In genomic region chr18:77650799-77651385, GRCh38 we compare ENCODE assay signal across 8 cellular contexts.
DNase-seq lines count a peak whose midpoint lies in the region; ATAC-seq and TF ChIP-seq lines count a peak whose summit lies in the region.

No MANE protein-coding gene starts in this region.

- H3K4me1 ChIP-seq in Peyer's patch (peaks cover 0 to 6% (median 0%) of the 10 kb centered on the region in 4 donors), prostate gland (replicated peaks) (no peaks in the 10 kb centered on the region)

- intact Hi-C loops in cardiac septum (cut with DNase I) (no loop called here), prostate gland (cut with DNase I) (loop anchor here (5.0 kb wide), 1 partner anchor 649 kb away; no protein-coding TSS in a partner anchor)

- H3K36me3 ChIP-seq in Peyer's patch (no peaks in the 10 kb centered on the region), prostate gland (no peaks in the 10 kb centered on the region)

- peak; percentile 86 for ATAC-seq in GM21526 (IDR thresholded peaks at IDR 0.05; ENCODE audit: low FRiP score, unreplicated experiment)

- H3K27ac ChIP-seq in Peyer's patch, result no peak overlapping the region
- no peak overlapping the region for H3K27ac ChIP-seq in prostate gland

- TF ChIP-seq POLR2A in Peyer's patch (IDR thresholded peaks at IDR 0.05) (no peak), prostate gland (IDR thresholded peaks at IDR 0.05) (no peak)

- H3K27me3 ChIP-seq in Peyer's patch (no peaks in the 10 kb centered on the region), prostate gland (replicated peaks; ENCODE audit: insufficient read depth) (peaks cover 2% of the 10 kb centered on the region)

- TF ChIP-seq EP300 in Ishikawa (IDR thresholded peaks at IDR 0.05; ENCODE audit: borderline replicate concordance), result 0 out of 2 replicates have a peak, but pooled peaks have one; percentile 20

- peak in 5 of 6 experiments; percentile 47 to 80 (median 73) for TF ChIP-seq CTCF in Peyer's patch (IDR thresholded peaks at IDR 0.05)
- peak; percentile 60 to 86 (median 84) for TF ChIP-seq CTCF in prostate gland (IDR thresholded peaks at IDR 0.05)

- H3K4me3 ChIP-seq in Peyer's patch (no peak overlapping the region), prostate gland (no peak overlapping the region)

- H3K9me3 ChIP-seq in Peyer's patch (no peaks in the 10 kb centered on the region), prostate gland (no peaks in the 10 kb centered on the region)

- DNase-seq in DMS53 (lab: John Stamatoyannopoulos, UW) (peak; percentile 77), Peyer's patch (peak; percentile 25 to 76 (median 71)), cardiac septum (ENCODE audit: low spot score) (peak; percentile 82), prostate gland (ENCODE audit: low spot score) (peak; percentile 27), T1000 (lab: John Stamatoyannopoulos, UW) (no peak)
- DNase-seq in activated naive CD4-positive, alpha-beta T cell (lab: John Stamatoyannopoulos, UW), result peak in 3 of 4 experiments; percentile 2 to 27 (median 2)

- 8% methylated on average over 28 of the region's 28 CpGs for WGBS in prostate gland

- peak; percentile 77 for TF ChIP-seq RAD21 in Ishikawa (IDR thresholded peaks at IDR 0.05; ENCODE audit: low read depth)

TF ChIP-seq in Ishikawa, 13 proteins besides CTCF, POLR2A, EP300 and RAD21:
- TF ChIP-seq TAF1 (IDR thresholded peaks at IDR 0.05; ENCODE audit: low read depth), result no peak
- TF ChIP-seq YY1 (IDR thresholded peaks at IDR 0.05; ENCODE audit: low read depth), result no peak; the same call in 1 of the 2 replicates
- TF ChIP-seq, protein P1, sequence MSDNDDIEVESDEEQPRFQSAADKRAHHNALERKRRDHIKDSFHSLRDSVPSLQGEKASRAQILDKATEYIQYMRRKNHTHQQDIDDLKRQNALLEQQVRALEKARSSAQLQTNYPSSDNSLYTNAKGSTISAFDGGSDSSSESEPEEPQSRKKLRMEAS (IDR thresholded peaks at IDR 0.05), result no peak
- TF ChIP-seq FOXM1 (IDR thresholded peaks at IDR 0.05; ENCODE audit: borderline replicate concordance, low read depth), result no peak
- no peak for TF ChIP-seq CEBPB (IDR thresholded peaks at IDR 0.05)
- no peak for TF ChIP-seq USF1 (IDR thresholded peaks at IDR 0.05)
- no peak for TF ChIP-seq CREB1 (IDR thresholded peaks at IDR 0.05; ENCODE audit: low read depth)
- no peak for TF ChIP-seq TCF12 (IDR thresholded peaks at IDR 0.05; ENCODE audit: low read depth)
- TF ChIP-seq EGR1 (IDR thresholded peaks at IDR 0.05), result no peak
- TF ChIP-seq TEAD4 (IDR thresholded peaks at IDR 0.05), result no peak
